Comparison of ENCODE assay signal across 8 cellular contexts in the genomic region with DNA sequence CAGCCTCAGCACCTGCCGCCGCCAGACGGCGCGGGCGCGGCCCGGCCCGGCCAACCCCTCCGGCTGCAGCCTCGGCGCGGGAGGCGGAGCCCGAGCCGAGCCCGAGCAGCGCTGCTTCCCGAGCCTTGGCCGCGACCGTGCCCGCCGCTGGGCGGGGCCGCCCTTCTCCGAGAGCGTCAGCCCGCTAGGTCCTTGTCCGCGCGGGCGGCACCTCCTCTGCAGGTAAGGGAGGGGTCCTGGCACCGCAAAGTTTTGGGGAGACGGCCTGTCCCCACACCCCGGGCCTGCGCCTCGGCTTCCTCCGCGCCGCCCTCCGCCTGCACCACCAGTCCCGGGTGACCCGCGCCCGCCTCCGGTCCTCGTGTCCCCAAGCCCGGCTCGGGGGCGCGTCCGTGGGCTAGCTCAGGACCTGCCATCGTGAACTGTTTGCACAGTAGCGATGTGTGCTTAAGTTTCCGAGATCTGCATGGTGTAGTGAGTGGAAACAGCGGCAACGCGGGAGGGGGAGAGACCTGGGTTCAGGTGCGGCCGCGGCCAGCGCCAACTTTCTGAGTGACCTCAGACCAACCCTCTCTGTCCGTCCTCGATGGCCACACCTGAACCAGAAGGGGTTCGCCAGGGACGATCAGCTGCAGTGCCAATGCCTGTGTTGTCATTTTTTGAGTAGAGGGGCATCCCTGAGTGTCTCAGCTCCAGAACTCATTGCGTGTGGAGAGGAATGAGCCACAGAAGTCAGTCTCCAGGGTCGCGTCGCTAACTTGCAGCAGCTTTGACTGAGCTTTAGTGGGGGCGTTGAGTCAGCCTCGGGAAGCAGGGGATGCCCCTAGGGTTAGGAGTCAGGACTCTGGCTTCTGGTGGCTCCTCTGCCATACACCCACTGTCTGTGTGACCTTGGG. TPM values are rescaled to one million over a fixed set of nuclear protein-coding genes. Genes with fewer than 3 reads are reported as not detected.
DNase-seq lines count a peak whose midpoint lies in the region; ATAC-seq and TF ChIP-seq lines count a peak whose summit lies in the region.

FRMPD1 (plus strand) TSS at position 82 of the 896 bp plus-strand sequence. CDS start 41,688 bp downstream, outside the sequence.

- DNase-seq in NCI-H1436 (lab: John Stamatoyannopoulos, UW) (peak; percentile 75), NCI-H1436 treated with DMSO at 0.1 percent for 48 hours (lab: John Stamatoyannopoulos, UW) (no peak), NCI-H2081 treated with DMSO at 0.1 percent for 48 hours (lab: John Stamatoyannopoulos, UW) (peak; percentile 13), dorsolateral prefrontal cortex (peak in 3 of 10 donors; percentile 22 to 70 (median 25)), lung (ENCODE audit: low spot score) (peak; percentile 54)
- DNase-seq in activated CD4-positive, alpha-beta T cell treated with anti-CD3 and anti-CD28 coated beads for 48 hours = peak; percentile 68
- peak; percentile 18 for DNase-seq in stimulated activated CD8-positive, alpha-beta memory T cell treated with anti-CD3 and anti-CD28 coated beads, Interleukin-12 subunit alpha, Interleukin-12 subunit beta, amount 100 ng/mL, for 1 hour (ENCODE audit: low read depth)

- H3K27ac ChIP-seq in dorsolateral prefrontal cortex (peak within 1 kb of the TSS in 18 of 59 donors; percentile 0 to 79 (median 32)), lung (ENCODE audit: low read depth in 1 of 2, low read length in 1 of 2) (no peak within 1 kb of the TSS)

- H3K27me3 ChIP-seq in dorsolateral prefrontal cortex (peaks cover 0 to 8% (median 0%) of the 10 kb centered on the region in 45 donors), lung (ENCODE audit: control insufficient read depth, insufficient read depth) (no peaks in the 10 kb centered on the region)

- intact Hi-C loops in dorsolateral prefrontal cortex (cut with DNase I) = loop anchor here in 1 of 2 donors (5.0 kb wide), 2 partner anchors 59 to 86 kb away; partner anchors contain the start of gene TOMM5

- 1 to 2% methylated on average over 59 to 73 of the region's 73 CpGs for WGBS in lung, 2 donors

- TF ChIP-seq CTCF in dorsolateral prefrontal cortex (IDR thresholded peaks at IDR 0.05 in 54 of 56, conservative IDR thresholded peaks at IDR 0.05 in 2 of 56; ENCODE audit: low read depth in 1 of 56, partially characterized antibody in 56 of 56) (no peak), lung (IDR thresholded peaks at IDR 0.05; ENCODE audit: control extremely low read depth, extremely low read depth) (no peak)

- peaks cover 0 to 2% of the 10 kb centered on the region in 2 donors for H3K9me3 ChIP-seq in lung (ENCODE audit: control insufficient read depth in 2 of 2, insufficient read depth in 1 of 2, low read length in 1 of 2)

- ATAC-seq in HG02759 (IDR thresholded peaks at IDR 0.05; ENCODE audit: unreplicated experiment) = peak; percentile 92
- peak; percentile 93 for ATAC-seq in lung (ENCODE audit: insufficient read depth, low FRiP score)

- peaks cover 0 to 8% of the 10 kb centered on the region in 2 donors for H3K4me1 ChIP-seq in lung (ENCODE audit: control insufficient read depth in 2 of 2, insufficient read depth in 2 of 2, low read length in 2 of 2)

- no peaks in the 10 kb centered on the region for H3K36me3 ChIP-seq in lung (ENCODE audit: control insufficient read depth in 2 of 2, insufficient read depth in 2 of 2, low read length in 2 of 2)

- H3K4me3 ChIP-seq in dorsolateral prefrontal cortex (peak within 1 kb of the TSS; percentile 55 to 98 (median 74)), lung (peak within 1 kb of the TSS; percentile 45)

RNA-seq across cellular contexts. Expression of gene FRMPD1, which starts in this region (rescaled TPM):
- total RNA-seq in dorsolateral prefrontal cortex (1 to 10 TPM; 2.1 to 6.9 (median 4.1) TPM), lung (under 1 TPM; 0.06 to 0.25 TPM)
- polyA plus RNA-seq in lung = under 1 TPM in 1 of 2 donors, not detected in 1; 0.06 TPM

Comparison
In these comparisons a context has a peak if more than half of its experiments do, and no peak if none do; other contexts are left out.
1. Peak in DNase-seq, ATAC-seq and H3K4me3 ChIP-seq in lung; RNA of the gene not detected or under 1 TPM.